In the genomic region with DNA sequence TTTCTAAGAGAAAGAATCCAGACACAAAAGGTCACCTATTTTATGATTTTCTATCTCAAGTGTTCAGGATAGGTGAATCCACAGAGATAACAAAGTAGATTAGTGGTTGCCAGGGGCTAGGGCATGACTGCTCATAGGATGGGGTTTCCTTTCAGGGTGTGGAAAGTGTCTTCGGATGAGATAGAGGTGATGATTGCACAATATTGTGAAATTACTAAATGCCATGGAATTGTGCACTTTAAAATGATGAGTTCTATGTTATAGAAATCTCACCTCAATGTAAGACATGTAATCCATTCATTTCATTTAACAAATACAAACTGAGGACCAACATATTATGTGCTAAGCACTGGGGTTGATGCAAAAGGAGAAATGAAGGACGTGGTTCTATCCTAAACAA, we compare ENCODE assay signal across 10 cellular contexts.
"Had no signal": no experiment of that assay in that cellular context is flagged by ENCODE, and none has a peak within 500 bp of the region (broad histone marks: within the 10 kb centered on the region; RNA-seq: fewer than 3 reads in every experiment).

No MANE protein-coding gene starts in this region.

- H3K27ac ChIP-seq: GM23248 had no signal

- DNase-seq: GM23248, GOT3, H7, H9, HCEC 1CT, HFFc6 had no signal

- ATAC-seq: GM23338, HCT116 had no signal

- H3K4me3 ChIP-seq: GM23248, GM23338, HAP-1 had no signal

- H3K4me1 ChIP-seq: HAP-1 had no signal

- H3K4me1 Mint-ChIP-seq: GM23338, H9 had no signal

- FAIRE-seq: H54 had no signal

- H3K9ac ChIP-seq: GM23248 had no signal

- H3K36me3 ChIP-seq: HAP-1 had no signal

- H3K4me3 Mint-ChIP-seq: GM23338, H9, HFFc6 had no signal

- H3K9me3 ChIP-seq: HAP-1 had no signal

- H3K27ac Mint-ChIP-seq: GM23338, H9, HFFc6 had no signal

- H2AFZ ChIP-seq: GM23248, GM23338 had no signal

- H3K4me2 ChIP-seq: GM23338 had no signal
